In the genomic region with DNA sequence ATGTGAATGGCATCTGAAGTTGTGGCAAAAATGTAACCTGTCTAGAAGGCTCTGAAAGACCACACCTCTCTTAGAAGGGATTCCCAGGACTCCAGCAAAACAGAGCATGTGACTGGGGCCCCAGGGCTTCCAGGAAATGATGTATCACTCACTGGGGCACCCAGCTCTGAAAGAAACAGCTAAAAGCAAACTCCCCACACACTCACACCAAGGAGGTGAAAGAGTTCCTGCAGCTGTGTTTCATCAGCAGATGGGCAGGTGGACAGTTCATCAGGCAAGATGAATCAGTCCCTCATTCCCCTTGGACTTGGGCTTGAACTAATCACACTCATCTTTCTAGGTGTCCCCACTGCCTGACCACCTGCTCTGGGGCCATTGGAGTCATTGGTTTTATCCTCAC, we compare ENCODE assay signal across 22 cellular contexts.
DNase-seq lines count a peak whose midpoint lies in the region; ATAC-seq and TF ChIP-seq lines count a peak whose summit lies in the region.
"Had no signal": no experiment of that assay in that cellular context is flagged by ENCODE, and none has a peak within 500 bp of the region (broad histone marks: within the 10 kb centered on the region; RNA-seq: fewer than 3 reads in every experiment).

No MANE protein-coding gene starts in this region.

- no peaks in the 10 kb centered on the region for H3K9me3 Mint-ChIP-seq in MCF 10A (ENCODE audit: unreplicated experiment)
- H3K9me3 Mint-ChIP-seq: activated naive CD4-positive, alpha-beta T cell treated with anti-CD3 and anti-CD28 coated beads, Interleukin-2, amount 50 U/mL, for 24 hours had no signal

- TF ChIP-seq CTCF in MCF 10A (IDR thresholded peaks at IDR 0.05; ENCODE audit: unreplicated experiment) = no peak
- no peak for TF ChIP-seq CTCF in breast epithelium (IDR thresholded peaks at IDR 0.05)
- no peak for TF ChIP-seq CTCF in PC-9 (conservative IDR thresholded peaks at IDR 0.05)
- no peak for TF ChIP-seq CTCF in foreskin keratinocyte (conservative IDR thresholded peaks at IDR 0.05)

- H3K36me3 Mint-ChIP-seq in MCF 10A (ENCODE audit: insufficient read depth, unreplicated experiment) = peaks cover 4% of the 10 kb centered on the region
- H3K36me3 Mint-ChIP-seq: activated naive CD4-positive, alpha-beta T cell treated with anti-CD3 and anti-CD28 coated beads, Interleukin-2, amount 50 U/mL, for 24 hours; CD14-positive monocyte had no signal

- H3K36me3 ChIP-seq in breast epithelium (no peaks in the 10 kb centered on the region), PC-9 (ENCODE audit: low read depth) (no peaks in the 10 kb centered on the region)
- H3K36me3 ChIP-seq: gastrocnemius medialis, left lung, right atrium auricular region, SJSA1, vagina had no signal

- H3K4me2 ChIP-seq in PC-9 = no peak overlapping the region

- H3K27ac ChIP-seq in breast epithelium (no peak overlapping the region), PC-9 (no peak overlapping the region), foreskin keratinocyte (peak overlapping the region; percentile 76)
- H3K27ac ChIP-seq: gastrocnemius medialis, left lung, right atrium auricular region, SJSA1, vagina had no signal

- H3K27ac Mint-ChIP-seq in MCF 10A (ENCODE audit: low read depth, unreplicated experiment) = no peak overlapping the region
- H3K27ac Mint-ChIP-seq: activated naive CD4-positive, alpha-beta T cell treated with anti-CD3 and anti-CD28 coated beads, Interleukin-2, amount 50 U/mL, for 24 hours; CD14-positive monocyte had no signal

- no peaks in the 10 kb centered on the region; the same call in 1 of the 2 replicates for H3F3A ChIP-seq in PC-9 (ENCODE audit: insufficient read depth, low read depth)

- no peaks in the 10 kb centered on the region for H3K79me2 ChIP-seq in PC-9 (ENCODE audit: low read depth)

- H3K9me3 ChIP-seq in breast epithelium (no peaks in the 10 kb centered on the region), PC-9 (ENCODE audit: insufficient read depth, low read depth) (no peaks in the 10 kb centered on the region)
- H3K9me3 ChIP-seq: gastrocnemius medialis, left lung, right atrium auricular region, SJSA1, vagina had no signal

- H3K4me1 ChIP-seq in breast epithelium = no peaks in the 10 kb centered on the region
- H3K4me1 ChIP-seq in PC-9 (replicated peaks; ENCODE audit: insufficient read depth) = peaks cover 20% of the 10 kb centered on the region
- H3K4me1 ChIP-seq in foreskin keratinocyte = peaks cover 30% of the 10 kb centered on the region
- H3K4me1 ChIP-seq: gastrocnemius medialis, left lung, right atrium auricular region had no signal

- H4K20me1 ChIP-seq in PC-9 (ENCODE audit: insufficient read depth) = no peaks in the 10 kb centered on the region

- BruUV-seq in MCF 10A (replicated peaks; lab: Mats Ljungman, UMichigan) (no TSS peak), PC-9 (replicated peaks; lab: Mats Ljungman, UMichigan) (no TSS peak)

- H3K4me3 ChIP-seq in breast epithelium (no peak overlapping the region), PC-9 (no peak overlapping the region)
- H3K4me3 ChIP-seq: gastrocnemius medialis, left lung, right atrium auricular region, SJSA1, vagina had no signal

- ATAC-seq in foreskin keratinocyte (peak; percentile 93), GM21529 (IDR thresholded peaks at IDR 0.05; ENCODE audit: unreplicated experiment) (no peak)
- ATAC-seq: gastrocnemius medialis, left lung had no signal

- no peak overlapping the region for H3K4me3 Mint-ChIP-seq in MCF 10A (ENCODE audit: unreplicated experiment)
- H3K4me3 Mint-ChIP-seq: activated naive CD4-positive, alpha-beta T cell treated with anti-CD3 and anti-CD28 coated beads, Interleukin-2, amount 50 U/mL, for 24 hours; CD14-positive monocyte had no signal

- POLR2A ChIA-PET in MCF 10A (lab: Yijun Ruan, JAX) = interaction anchor here (1.0 to 1.4 kb wide), 2 partner anchors 64 to 81 kb away, joined by 3 read pairs; no protein-coding TSS in a partner anchor
- POLR2A ChIA-PET in PC-9 (lab: Charles Lee; ENCODE audit: unreplicated experiment) = no interaction called here

- no peak overlapping the region for H2AFZ ChIP-seq in PC-9

- intact Hi-C loops in MCF 10A (cut with micrococcal nuclease) (no loop called here), breast epithelium (cut with DNase I; ENCODE audit: low total_unique reads) (no loop called here), PC-9 (cut with micrococcal nuclease; ENCODE audit: unreplicated experiment) (no loop called here)

- TF ChIP-seq POLR2A in breast epithelium (IDR thresholded peaks at IDR 0.05) = no peak

- H3K9me2 ChIP-seq in PC-9 (ENCODE audit: insufficient read depth) = no peaks in the 10 kb centered on the region

- no peaks in the 10 kb centered on the region for H3K27me3 Mint-ChIP-seq in MCF 10A (ENCODE audit: insufficient read depth, unreplicated experiment)

- CTCF ChIA-PET in MCF 10A (lab: Yijun Ruan, JAX) = interaction anchor here (0.6 to 5.8 kb wide), 4 partner anchors 11 to 189 kb away, joined by 3 to 24 read pairs (median 13); no protein-coding TSS in a partner anchor
- CTCF ChIA-PET in PC-9 (lab: Charles Lee) = interaction anchor here (0.6 kb wide), 2 partner anchors 10 to 538 kb away, joined by 4 to 6 read pairs; no protein-coding TSS in a partner anchor

- peak; percentile 65 for DNase-seq in MCF 10A (ENCODE audit: unreplicated experiment)
- DNase-seq in breast epithelium (ENCODE audit: low spot score in 2 of 2) = no peak
- peak; percentile 17 to 46 for DNase-seq in PC-9
- peak; percentile 75 to 93 for DNase-seq in foreskin keratinocyte
- no peak for DNase-seq in anterior cingulate cortex (lab: John Stamatoyannopoulos, UW)
- no peak for DNase-seq in DMS 273 (lab: John Stamatoyannopoulos, UW; ENCODE audit: unreplicated experiment)
- no peak for DNase-seq in GOT3 (lab: John Stamatoyannopoulos, UW)
- DNase-seq: ACHN; activated CD8-positive, alpha-beta memory T cell treated with anti-CD3 and anti-CD28 coated beads for 24 hours; activated T-cell treated with anti-CD3 and anti-CD28 coated beads, Interleukin-2, amount 50 U/mL, for 48 hours; gastrocnemius medialis; left lung; NCI-H1436; NCI-H526; nucleus accumbens; OCI-M1 had no signal

- H3K27me3 ChIP-seq in breast epithelium = peaks cover 0 to 3% of the 10 kb centered on the region in 2 donors
- H3K27me3 ChIP-seq in PC-9 (ENCODE audit: insufficient read depth, low read depth) = no peaks in the 10 kb centered on the region
- H3K27me3 ChIP-seq in foreskin keratinocyte = no peaks in the 10 kb centered on the region
- H3K27me3 ChIP-seq: left lung, right atrium auricular region, SJSA1, vagina had no signal

- H3K4me1 Mint-ChIP-seq in MCF 10A (ENCODE audit: insufficient read depth, unreplicated experiment) = peaks cover 59% of the 10 kb centered on the region
- H3K4me1 Mint-ChIP-seq: activated naive CD4-positive, alpha-beta T cell treated with anti-CD3 and anti-CD28 coated beads, Interleukin-2, amount 50 U/mL, for 24 hours; CD14-positive monocyte had no signal

Comparison
In these comparisons a context has a peak if more than half of its experiments do, and no peak if none do; other contexts are left out.
1. DNase-seq: peak in MCF 10A (single experiment), PC-9 (2 of 2) and foreskin keratinocyte (2 of 2); none in breast epithelium (0 of 2), anterior cingulate cortex (0 of 58), DMS 273 (single experiment) and GOT3 (single experiment).